In genomic region chr15:69391046-69391757, GRCh38 we compare ENCODE assay signal across 1 cellular context.
TF ChIP-seq lines count a peak whose summit lies in the region.

No MANE protein-coding gene starts in this region.

TF ChIP-seq in HCT116, 20 proteins besides CTCF, POLR2A, EP300 and RAD21 (continued from another document):
- TF ChIP-seq REST (IDR thresholded peaks at IDR 0.05; ENCODE audit: low read depth) (no peak), CEBPB (IDR thresholded peaks at IDR 0.05; ENCODE audit: low read depth) (no peak), JUND (IDR thresholded peaks at IDR 0.05) (no peak), MAX (IDR thresholded peaks at IDR 0.05) (no peak), ZBTB33 (IDR thresholded peaks at IDR 0.05; ENCODE audit: extremely low read depth, insufficient replicate concordance, low read length) (no peak)
